ENCODE assay signal across 16 cellular contexts in the genomic region with DNA sequence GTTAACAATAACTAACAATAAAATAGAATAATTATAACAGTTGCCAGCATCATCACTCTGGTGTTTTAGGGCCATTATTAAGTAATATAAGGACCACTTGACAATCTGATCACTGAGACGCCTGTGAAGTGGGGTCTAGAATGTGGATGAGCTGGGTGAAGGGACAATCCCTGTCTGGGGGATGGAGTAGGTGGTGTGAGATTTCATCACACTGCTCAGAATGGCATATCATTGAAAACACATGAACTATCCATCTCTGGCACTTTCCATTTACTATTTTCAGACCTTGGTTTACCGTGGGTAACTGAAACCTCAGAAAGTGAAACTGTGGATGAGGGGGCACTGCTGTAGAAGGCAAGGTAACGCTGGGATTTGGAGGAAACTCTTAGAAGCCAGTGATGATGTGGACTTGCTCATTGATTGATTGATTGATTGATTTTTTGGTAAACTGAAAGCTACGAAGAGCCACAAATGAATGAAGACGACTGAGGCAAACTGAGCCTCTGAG.
A peak's percentile ranks its signal among the peaks of the same experiment; 100 is the strongest.
DNase-seq lines count a peak whose midpoint lies in the region; TF ChIP-seq lines count a peak whose summit lies in the region.
"Had no signal": no experiment of that assay in that cellular context is flagged by ENCODE, and none has a peak within 500 bp of the region (broad histone marks: within the 10 kb centered on the region; RNA-seq: fewer than 3 reads in every experiment).

No MANE protein-coding gene starts in this region.

- no peak for TF ChIP-seq CTCF in PC-9 (conservative IDR thresholded peaks at IDR 0.05)
- no peak for TF ChIP-seq CTCF in smooth muscle cell (IDR thresholded peaks at IDR 0.05; ENCODE audit: borderline replicate concordance, insufficient read depth, poor library complexity, severe bottlenecking)

- intact Hi-C loops in PC-9 (cut with micrococcal nuclease; ENCODE audit: unreplicated experiment) = no loop called here

- H2AFZ ChIP-seq in PC-9 = no peak overlapping the region
- no peak overlapping the region for H2AFZ ChIP-seq in smooth muscle cell (ENCODE audit: low read depth)
- H2AFZ ChIP-seq: parathyroid adenoma had no signal

- TSS peak; percentile 16 for BruUV-seq in PC-9 (replicated peaks; lab: Mats Ljungman, UMichigan)

- H3K4me3 ChIP-seq in PC-9 (no peak overlapping the region), smooth muscle cell (no peak overlapping the region)
- H3K4me3 ChIP-seq: testis had no signal

- H3K36me3 ChIP-seq in PC-9 (ENCODE audit: low read depth) (no peaks in the 10 kb centered on the region), smooth muscle cell (ENCODE audit: low read depth) (no peaks in the 10 kb centered on the region)

- WGBS in smooth muscle cell (ENCODE audit: low lambda C conversion rate) = 92% methylated on average over 5 of the region's 5 CpGs

- CTCF ChIA-PET in PC-9 (lab: Charles Lee) = interaction anchor here (0.6 kb wide), 1 partner anchor 329 kb away, joined by 3 read pairs; no protein-coding TSS in a partner anchor

- H3K9me3 ChIP-seq in PC-9 (ENCODE audit: insufficient read depth, low read depth) = no peaks in the 10 kb centered on the region
- no peaks in the 10 kb centered on the region for H3K9me3 ChIP-seq in smooth muscle cell (replicated peaks; ENCODE audit: low read depth)
- H3K9me3 ChIP-seq: testis had no signal

- DNase-seq in AG20443 (ENCODE audit: low spot score) (peak; percentile 10), PC-9 (no peak), fibroblast of gingiva (ENCODE audit: low read depth) (peak; percentile 29), smooth muscle cell (lab: John Stamatoyannopoulos, UW; ENCODE audit: unreplicated experiment) (no peak), HK-2 (ENCODE audit: unreplicated experiment) (no peak), G401 (ENCODE audit: low spot score) (no peak), hepatic stellate cell (ENCODE audit: low spot score) (no peak)
- DNase-seq: activated naive CD4-positive, alpha-beta T cell; cortex of kidney; Kasumi-1; NCI-H1092 treated with DMSO at 0.1 percent for 48 hours; NCI-H2107; NCI-H524; stimulated activated CD4-positive, alpha-beta T cell treated with anti-CD3 and anti-CD28 coated beads, Interleukin-4, amount 100 ng/mL, for 24 hours; testis had no signal

- H4K20me1 ChIP-seq in PC-9 (ENCODE audit: insufficient read depth) = no peaks in the 10 kb centered on the region
- no peaks in the 10 kb centered on the region for H4K20me1 ChIP-seq in smooth muscle cell (ENCODE audit: low read depth)

- no peaks in the 10 kb centered on the region for H3K9me2 ChIP-seq in PC-9 (ENCODE audit: insufficient read depth)

- in situ Hi-C loops in G401 (cut with HindIII; ENCODE audit: low sequenced_read_pairs) = no loop called here

- POLR2A ChIA-PET in PC-9 (lab: Charles Lee; ENCODE audit: unreplicated experiment) = interaction anchor here (0.5 kb wide), 1 partner anchor 40 kb away, joined by 5 read pairs; no protein-coding TSS in a partner anchor

- peaks cover 18% of the 10 kb centered on the region for H3K27me3 ChIP-seq in PC-9 (ENCODE audit: insufficient read depth, low read depth)
- H3K27me3 ChIP-seq in smooth muscle cell (ENCODE audit: low read depth) = peaks cover 10% of the 10 kb centered on the region
- H3K27me3 ChIP-seq: testis had no signal

- H3F3A ChIP-seq in PC-9 (ENCODE audit: insufficient read depth, low read depth) (peaks cover 8% of the 10 kb centered on the region; the same call in 1 of the 2 replicates), smooth muscle cell (ENCODE audit: low read depth) (no peaks in the 10 kb centered on the region)

- H3K79me2 ChIP-seq in PC-9 (ENCODE audit: low read depth) = no peaks in the 10 kb centered on the region
- H3K79me2 ChIP-seq in smooth muscle cell (ENCODE audit: low read depth) = no peaks in the 10 kb centered on the region
- H3K79me2 ChIP-seq: parathyroid adenoma had no signal

- H3K27ac ChIP-seq in PC-9 (peak overlapping the region; percentile 46), smooth muscle cell (ENCODE audit: low read depth) (peak overlapping the region; percentile 75)
- H3K27ac ChIP-seq: parathyroid adenoma, testis had no signal

- H3K4me2 ChIP-seq in PC-9 (peak overlapping the region; percentile 32; the same call in 1 of the 2 replicates), smooth muscle cell (no peak overlapping the region)

- peaks cover 30% of the 10 kb centered on the region for H3K4me1 ChIP-seq in PC-9 (replicated peaks; ENCODE audit: insufficient read depth)
- no peaks in the 10 kb centered on the region for H3K4me1 ChIP-seq in smooth muscle cell (ENCODE audit: low read depth)
- H3K4me1 ChIP-seq: parathyroid adenoma, testis had no signal

- peak overlapping the region; percentile 23 for H3K9ac ChIP-seq in smooth muscle cell (ENCODE audit: low read depth)
- H3K9ac ChIP-seq: parathyroid adenoma had no signal

Comparison
In these comparisons a context has a peak if more than half of its experiments do, and no peak if none do; other contexts are left out.
1. DNase-seq: peak in AG20443 (single experiment) and fibroblast of gingiva (single experiment); none in PC-9 (0 of 2), smooth muscle cell (single experiment), HK-2 (single experiment), G401 (single experiment) and hepatic stellate cell (single experiment).